In genomic region chr21:29801122-29801521, GRCh38 we compare ENCODE assay signal across 28 cellular contexts.
"Had no signal": no experiment of that assay in that cellular context is flagged by ENCODE, and none has a peak within 500 bp of the region (broad histone marks: within the 10 kb centered on the region; RNA-seq: fewer than 3 reads in every experiment).

No MANE protein-coding gene starts in this region.

- H3K27ac Mint-ChIP-seq: dendritic cell treated with granulocyte-macrophage colony-stimulating factor and Interleukin-4, amounts not matched to agents 40 ng/mL and 50 ng/mL, for 4 days; effector memory CD8-positive, alpha-beta T cell; endodermal cell; mesothelial cell of epicardium had no signal

- H3K4me3 ChIP-seq: colonic mucosa, esophagus squamous epithelium, gastrocnemius medialis, heart right ventricle, left lung, lower lobe of right lung, mucosa of descending colon had no signal

- ATAC-seq: effector memory CD8-positive, alpha-beta T cell; esophagus mucosa; gastrocnemius medialis; heart right ventricle; left cardiac atrium; left lung; left ventricle myocardium superior; lower lobe of right lung; mucosa of descending colon had no signal

- FAIRE-seq: endometrium, islet of Langerhans, keratinocyte had no signal

- H3K4me1 Mint-ChIP-seq: naive B cell had no signal

- H3K27ac ChIP-seq: colonic mucosa, epithelial cell of prostate, esophagus squamous epithelium, gastrocnemius medialis, heart right ventricle, left lung, lower lobe of right lung had no signal

- H3K9me3 ChIP-seq: colonic mucosa, esophagus squamous epithelium, gastrocnemius medialis, heart right ventricle, left lung, lower lobe of right lung, mucosa of descending colon had no signal

- H3K4me3 Mint-ChIP-seq: dendritic cell treated with granulocyte-macrophage colony-stimulating factor and Interleukin-4, amounts not matched to agents 40 ng/mL and 50 ng/mL, for 4 days; effector memory CD8-positive, alpha-beta T cell; endodermal cell; mesothelial cell of epicardium; naive B cell had no signal

- H3K9me3 Mint-ChIP-seq: dendritic cell treated with granulocyte-macrophage colony-stimulating factor and Interleukin-4, amounts not matched to agents 40 ng/mL and 50 ng/mL, for 4 days; endodermal cell; mesothelial cell of epicardium; naive B cell had no signal

- H3K4me1 ChIP-seq: colonic mucosa, esophagus squamous epithelium, gastrocnemius medialis, heart right ventricle, left lung, lower lobe of right lung had no signal

- H3K36me3 Mint-ChIP-seq: mesothelial cell of epicardium, naive B cell had no signal

- H3K27me3 ChIP-seq: colonic mucosa, esophagus squamous epithelium, gastrocnemius medialis, left lung had no signal

- H3K36me3 ChIP-seq: colonic mucosa, esophagus squamous epithelium, gastrocnemius medialis, heart right ventricle, left lung, lower lobe of right lung had no signal

- H3K27me3 Mint-ChIP-seq: effector memory CD8-positive, alpha-beta T cell had no signal

- DNase-seq: colonic mucosa; cortex of kidney; effector CD8-positive, alpha-beta T cell; effector memory CD8-positive, alpha-beta T cell; endodermal cell; erythroblast; esophagus squamous epithelium; foreskin fibroblast; foreskin melanocyte; gastrocnemius medialis; glutamatergic neuron; head of caudate nucleus; heart right ventricle; hippocampal formation; left cardiac atrium; left lung; left ventricle myocardium superior; lower lobe of right lung; mesenchymal stem cell; mucosa of descending colon; naive B cell had no signal
